1 cellular context compared by ENCODE assay signal in the genomic region with DNA sequence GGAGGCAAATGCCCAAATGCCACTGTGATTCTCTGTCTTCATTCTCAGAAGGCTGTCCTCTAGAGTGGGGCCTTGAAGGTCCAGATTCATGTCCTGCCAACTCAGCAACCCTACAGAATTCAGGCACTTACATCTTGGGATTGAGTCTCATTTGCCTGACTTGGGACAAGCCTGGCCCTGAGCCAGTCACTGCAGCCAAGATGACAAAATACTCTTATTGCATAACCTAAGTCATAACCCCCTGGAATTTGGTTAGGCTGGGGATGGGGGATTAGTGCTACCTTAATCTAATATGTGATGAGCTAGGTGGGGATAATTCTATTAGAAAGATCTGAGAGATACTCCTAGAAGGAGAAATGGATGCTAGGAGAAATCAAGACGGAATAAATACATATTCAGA.
TF ChIP-seq lines count a peak whose summit lies in the region.

No MANE protein-coding gene starts in this region.

TF ChIP-seq in H1, 55 proteins besides CTCF, POLR2A, EP300 and RAD21:
- TF ChIP-seq SP4 (IDR thresholded peaks at IDR 0.05; ENCODE audit: low read length) (no peak), SUZ12 (IDR thresholded peaks at IDR 0.05; ENCODE audit: low read length) (no peak), CHD1 (IDR thresholded peaks at IDR 0.05; ENCODE audit: low read depth, low read length) (no peak), RFX5 (IDR thresholded peaks at IDR 0.05; ENCODE audit: borderline replicate concordance, low read depth, low read length) (no peak), RBBP5 (IDR thresholded peaks at IDR 0.05; ENCODE audit: borderline replicate concordance, low read depth, low read length) (no peak), NRF1 (IDR thresholded peaks at IDR 0.05; ENCODE audit: low read depth, low read length) (no peak), SP2 (IDR thresholded peaks at IDR 0.05; ENCODE audit: low read length) (no peak), CEBPB (IDR thresholded peaks at IDR 0.05; ENCODE audit: low read depth, low read length) (no peak), KDM1A (IDR thresholded peaks at IDR 0.05; ENCODE audit: borderline replicate concordance, low read length) (no peak), TEAD4 (IDR thresholded peaks at IDR 0.05; ENCODE audit: low read depth, low read length) (no peak)
- TF ChIP-seq, protein P1, sequence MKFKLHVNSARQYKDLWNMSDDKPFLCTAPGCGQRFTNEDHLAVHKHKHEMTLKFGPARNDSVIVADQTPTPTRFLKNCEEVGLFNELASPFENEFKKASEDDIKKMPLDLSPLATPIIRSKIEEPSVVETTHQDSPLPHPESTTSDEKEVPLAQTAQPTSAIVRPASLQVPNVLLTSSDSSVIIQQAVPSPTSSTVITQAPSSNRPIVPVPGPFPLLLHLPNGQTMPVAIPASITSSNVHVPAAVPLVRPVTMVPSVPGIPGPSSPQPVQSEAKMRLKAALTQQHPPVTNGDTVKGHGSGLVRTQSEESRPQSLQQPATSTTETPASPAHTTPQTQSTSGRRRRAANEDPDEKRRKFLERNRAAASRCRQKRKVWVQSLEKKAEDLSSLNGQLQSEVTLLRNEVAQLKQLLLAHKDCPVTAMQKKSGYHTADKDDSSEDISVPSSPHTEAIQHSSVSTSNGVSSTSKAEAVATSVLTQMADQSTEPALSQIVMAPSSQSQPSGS (IDR thresholded peaks at IDR 0.05; ENCODE audit: low read length), result no peak
